Comparison of ENCODE assay signal across 8 cellular contexts in genomic region chr10:37975407-37975991, GRCh38. TPM values are rescaled to one million over a fixed set of nuclear protein-coding genes. Genes with fewer than 3 reads are reported as not detected.
DNase-seq lines count a peak whose midpoint lies in the region; ATAC-seq and TF ChIP-seq lines count a peak whose summit lies in the region.

No MANE protein-coding gene starts in this region.

- H3K4me2 ChIP-seq in PC-9: peak overlapping the region; percentile 82

- no peaks in the 10 kb centered on the region for H3K79me2 ChIP-seq in PC-9 (ENCODE audit: low read depth)

- H3K27ac ChIP-seq in 22Rv1 (peak overlapping the region; percentile 86), PC-9 (no peak overlapping the region), cingulate gyrus (ENCODE audit: low read depth, low read length) (peak overlapping the region; percentile 92), vagina (peak overlapping the region; percentile 96)

- H3K9me2 ChIP-seq in PC-9 (ENCODE audit: insufficient read depth): no peaks in the 10 kb centered on the region

- H4K20me1 ChIP-seq in PC-9 (ENCODE audit: insufficient read depth): no peaks in the 10 kb centered on the region

- POLR2A ChIA-PET in PC-9 (lab: Charles Lee; ENCODE audit: unreplicated experiment): interaction anchor here (0.7 kb wide), 1 partner anchor 28 kb away, joined by 7 read pairs; no protein-coding TSS in a partner anchor

- H3F3A ChIP-seq in PC-9 (ENCODE audit: insufficient read depth, low read depth): no peaks in the 10 kb centered on the region

- H3K9me3 ChIP-seq in PC-9 (ENCODE audit: insufficient read depth, low read depth): no peaks in the 10 kb centered on the region
- no peaks in the 10 kb centered on the region for H3K9me3 ChIP-seq in vagina

- DNase-seq in GDM1 (lab: John Stamatoyannopoulos, UW) (peak; percentile 30), PC-9 (no peak), midbrain (lab: John Stamatoyannopoulos, UW) (peak; percentile 41), vagina (ENCODE audit: extremely low spot score in 2 of 2) (no peak), left lobe of liver (ENCODE audit: low spot score) (no peak)

- H3K4me3 ChIP-seq in PC-9 (peak overlapping the region; percentile 67), vagina (peak overlapping the region; percentile 63 to 77)

- intact Hi-C loops in PC-9 (cut with micrococcal nuclease; ENCODE audit: unreplicated experiment): loop anchor here (5.0 kb wide), 1 partner anchor 118 kb away; the partner anchor contains the start of gene ZNF248
- intact Hi-C loops in vagina (cut with DNase I): loop anchor here (10.0 kb wide), 1 partner anchor 119 kb away; the partner anchor contains the start of gene ZNF37A

- no peaks in the 10 kb centered on the region for H3K36me3 ChIP-seq in PC-9 (ENCODE audit: low read depth)
- peaks cover 0 to 7% of the 10 kb centered on the region in 2 donors for H3K36me3 ChIP-seq in vagina

- CTCF ChIA-PET in PC-9 (lab: Charles Lee): no interaction called here

- peak overlapping the region; percentile 90 for H2AFZ ChIP-seq in PC-9

- TF ChIP-seq CTCF in 22Rv1 (IDR thresholded peaks at IDR 0.05) (no peak), PC-9 (conservative IDR thresholded peaks at IDR 0.05) (no peak), vagina (IDR thresholded peaks at IDR 0.05) (no peak)

- ATAC-seq in left lobe of liver (no peak), HG02938 (IDR thresholded peaks at IDR 0.05; ENCODE audit: unreplicated experiment) (no peak)

- TSS peak; percentile 71 for BruUV-seq in PC-9 (replicated peaks; lab: Mats Ljungman, UMichigan)

- H3K27me3 ChIP-seq in PC-9 (ENCODE audit: insufficient read depth, low read depth) (no peaks in the 10 kb centered on the region), vagina (no peaks in the 10 kb centered on the region)

- H3K4me1 ChIP-seq in PC-9 (replicated peaks; ENCODE audit: insufficient read depth) (no peaks in the 10 kb centered on the region; the same call in 1 of the 2 replicates), vagina (peaks cover 12% of the 10 kb centered on the region)

- TF ChIP-seq POLR2A in vagina (IDR thresholded peaks at IDR 0.05): no peak

RNA-seq across cellular contexts. Expression of gene ZNF25, which starts 0.9 kb away (rescaled TPM):
- total RNA-seq in PC-9 (2021) (2.6 and 2.7 TPM in 2 replicates), vagina (12.8 TPM), left lobe of liver (2.3 TPM)

RNA-seq across cellular contexts. Expression of gene ZNF33A, which starts 35.0 kb away (rescaled TPM):
- 19.5 and 27.5 TPM in 2 replicates for total RNA-seq in PC-9 (2021)
- total RNA-seq in vagina: 18.9 TPM
- 18.7 TPM for total RNA-seq in left lobe of liver

Comparison
In these comparisons a context has a peak if more than half of its experiments do, and no peak if none do; other contexts are left out.
1. DNase-seq: peak in GDM1 (single experiment) and midbrain (single experiment); none in PC-9 (0 of 2), vagina (0 of 2) and left lobe of liver (single experiment).